9 cellular contexts compared by ENCODE assay signal in the genomic region with DNA sequence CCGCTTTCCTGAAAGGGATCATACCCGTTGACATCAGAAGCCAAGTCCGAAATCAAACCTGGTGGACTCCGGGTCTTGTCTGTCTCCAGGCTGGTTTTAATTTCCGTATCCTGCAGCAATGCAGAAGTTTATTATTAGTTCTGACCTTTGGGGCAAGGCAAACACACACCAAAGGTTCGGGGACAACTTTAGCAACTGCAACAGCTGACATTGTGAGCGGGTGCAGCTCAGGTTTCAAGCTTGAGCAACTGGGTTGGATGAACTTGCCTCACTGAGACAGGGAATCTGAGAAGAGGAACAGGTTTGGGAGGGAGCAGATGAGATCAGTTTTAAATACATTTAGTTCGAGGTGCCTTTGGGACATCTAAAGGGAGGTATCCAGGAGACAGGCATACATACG.
A peak's percentile ranks its signal among the peaks of the same experiment; 100 is the strongest.
DNase-seq lines count a peak whose midpoint lies in the region; ATAC-seq and TF ChIP-seq lines count a peak whose summit lies in the region.
"Had no signal": no experiment of that assay in that cellular context is flagged by ENCODE, and none has a peak within 500 bp of the region (broad histone marks: within the 10 kb centered on the region; RNA-seq: fewer than 3 reads in every experiment).

No MANE protein-coding gene starts in this region.

- TF ChIP-seq CTCF in lower lobe of right lung (IDR thresholded peaks at IDR 0.05) = no peak
- no peak for TF ChIP-seq CTCF in vagina (IDR thresholded peaks at IDR 0.05)
- TF ChIP-seq CTCF in mucosa of descending colon (IDR thresholded peaks at IDR 0.05) = no peak

- peak overlapping the region; percentile 96 for H3K27ac Mint-ChIP-seq in stimulated activated naive CD8-positive, alpha-beta T cell treated with anti-CD3 and anti-CD28 coated beads, Interleukin-15, Interleukin-2, amounts not matched to agents 100 ng/mL and 50 ng/mL, for 24 hours

- H3K36me3 ChIP-seq in lower lobe of right lung = no peaks in the 10 kb centered on the region
- H3K36me3 ChIP-seq in vagina = no peaks in the 10 kb centered on the region
- no peaks in the 10 kb centered on the region for H3K36me3 ChIP-seq in mucosa of descending colon (ENCODE audit: low read depth)
- H3K36me3 ChIP-seq: left lung had no signal

- no peak overlapping the region for H3K4me3 Mint-ChIP-seq in stimulated activated naive CD8-positive, alpha-beta T cell treated with anti-CD3 and anti-CD28 coated beads, Interleukin-15, Interleukin-2, amounts not matched to agents 100 ng/mL and 50 ng/mL, for 24 hours

- no peaks in the 10 kb centered on the region for H3K27me3 Mint-ChIP-seq in stimulated activated naive CD8-positive, alpha-beta T cell treated with anti-CD3 and anti-CD28 coated beads, Interleukin-15, Interleukin-2, amounts not matched to agents 100 ng/mL and 50 ng/mL, for 24 hours

- no peak for TF ChIP-seq POLR2A in vagina (IDR thresholded peaks at IDR 0.05)

- H3K4me1 ChIP-seq in lower lobe of right lung = no peaks in the 10 kb centered on the region
- H3K4me1 ChIP-seq in vagina = peaks cover 6% of the 10 kb centered on the region
- H3K4me1 ChIP-seq in mucosa of descending colon (ENCODE audit: low read depth) = peaks cover 3% of the 10 kb centered on the region
- H3K4me1 ChIP-seq: left lung had no signal

- no peak for DNase-seq in stimulated activated naive CD8-positive, alpha-beta T cell treated with anti-CD3 and anti-CD28 coated beads, Interleukin-15, Interleukin-2, amounts not matched to agents 100 U/mL and 50 U/mL, for 24 hours
- DNase-seq in lower lobe of right lung (no peak), vagina (ENCODE audit: extremely low spot score in 2 of 2) (no peak), mucosa of descending colon (no peak), foreskin melanocyte (no peak), NCI-H1105 treated with DMSO at 0.1 percent for 48 hours (lab: John Stamatoyannopoulos, UW) (no peak)
- DNase-seq: left lung had no signal

- no peaks in the 10 kb centered on the region for H3K9me3 Mint-ChIP-seq in stimulated activated naive CD8-positive, alpha-beta T cell treated with anti-CD3 and anti-CD28 coated beads, Interleukin-15, Interleukin-2, amounts not matched to agents 100 ng/mL and 50 ng/mL, for 24 hours

- no peak for ATAC-seq in stimulated activated naive CD8-positive, alpha-beta T cell treated with anti-CD3 and anti-CD28 coated beads, Interleukin-15, Interleukin-2, amounts not matched to agents 100 U/mL and 50 U/mL, for 24 hours
- ATAC-seq in lower lobe of right lung (no peak), mucosa of descending colon (no peak)
- ATAC-seq: left lung had no signal

- no peaks in the 10 kb centered on the region for H3K9me3 ChIP-seq in lower lobe of right lung
- no peaks in the 10 kb centered on the region for H3K9me3 ChIP-seq in vagina
- H3K9me3 ChIP-seq in mucosa of descending colon = no peaks in the 10 kb centered on the region
- H3K9me3 ChIP-seq: left lung had no signal

- intact Hi-C loops in lower lobe of right lung (cut with DNase I) = no loop called here
- intact Hi-C loops in vagina (cut with DNase I) = no loop called here
- intact Hi-C loops in mucosa of descending colon (cut with DNase I, micrococcal nuclease) = no loop called here

- H3K27ac ChIP-seq in angular gyrus (ENCODE audit: low read depth, low read length) (peak overlapping the region; percentile 93), lower lobe of right lung (peak overlapping the region; percentile 89), vagina (peak overlapping the region; percentile 76)

- H3K27me3 ChIP-seq in lower lobe of right lung (ENCODE audit: low read depth) = no peaks in the 10 kb centered on the region
- no peaks in the 10 kb centered on the region for H3K27me3 ChIP-seq in vagina
- H3K27me3 ChIP-seq: left lung had no signal

- no peaks in the 10 kb centered on the region for H3K36me3 Mint-ChIP-seq in stimulated activated naive CD8-positive, alpha-beta T cell treated with anti-CD3 and anti-CD28 coated beads, Interleukin-15, Interleukin-2, amounts not matched to agents 100 ng/mL and 50 ng/mL, for 24 hours (ENCODE audit: low read depth)

- H3K4me3 ChIP-seq in lower lobe of right lung (no peak overlapping the region), vagina (no peak overlapping the region), mucosa of descending colon (no peak overlapping the region)

- peaks cover 13% of the 10 kb centered on the region for H3K4me1 Mint-ChIP-seq in stimulated activated naive CD8-positive, alpha-beta T cell treated with anti-CD3 and anti-CD28 coated beads, Interleukin-15, Interleukin-2, amounts not matched to agents 100 ng/mL and 50 ng/mL, for 24 hours (ENCODE audit: low read depth)
